Comparison of ENCODE assay signal across 8 cellular contexts in the genomic region with DNA sequence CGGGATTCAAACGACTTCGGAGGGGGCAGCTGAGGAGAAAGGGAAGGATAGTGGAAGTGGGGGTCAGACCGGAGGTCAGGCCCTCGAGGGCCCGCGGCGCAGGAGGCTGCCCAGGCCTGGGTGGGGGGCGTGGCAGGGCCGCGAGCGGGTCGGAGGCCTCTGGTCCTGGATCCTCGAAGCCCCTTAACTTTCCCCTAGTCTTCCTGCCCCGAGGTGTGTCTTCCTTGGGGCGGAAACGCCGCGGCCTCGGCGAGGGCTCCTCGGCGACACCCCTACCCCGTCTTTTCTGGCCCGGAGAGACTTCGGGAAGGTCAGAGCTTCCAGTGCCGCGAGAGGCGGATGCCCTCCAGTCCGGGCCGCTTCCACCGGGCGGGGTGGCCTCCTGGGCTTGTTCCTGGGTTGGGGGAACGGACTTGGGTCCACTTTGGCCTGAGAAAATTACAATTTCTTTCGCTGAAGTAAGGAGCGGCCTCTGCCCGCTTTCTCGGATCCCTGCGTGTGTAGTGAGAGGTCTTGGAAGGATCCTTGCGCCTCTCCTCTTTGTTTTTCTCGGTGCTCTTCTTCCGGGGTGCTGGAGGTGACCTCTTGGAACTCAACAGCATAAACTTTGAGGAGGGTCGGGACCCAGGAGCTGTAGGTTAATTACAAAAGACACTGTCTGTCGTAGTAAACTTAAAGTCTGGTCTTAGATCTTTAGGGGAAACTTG. TPM values are rescaled to one million over a fixed set of nuclear protein-coding genes. Genes with fewer than 3 reads are reported as not detected.
DNase-seq lines count a peak whose midpoint lies in the region; ATAC-seq and TF ChIP-seq lines count a peak whose summit lies in the region.

No MANE protein-coding gene starts in this region.

- H3K9me3 ChIP-seq in CD4-positive, CD25-positive, alpha-beta regulatory T cell (ENCODE audit: control insufficient read depth in 2 of 2, low read length in 2 of 2), result no peaks in the 10 kb centered on the region
- no peaks in the 10 kb centered on the region for H3K9me3 ChIP-seq in effector memory CD4-positive, alpha-beta T cell (ENCODE audit: control insufficient read depth, low read length)
- H3K9me3 ChIP-seq in mesenchymal stem cell (ENCODE audit: control insufficient read depth, low read length) (no peaks in the 10 kb centered on the region), tibial nerve (no peaks in the 10 kb centered on the region)

- H2AFZ ChIP-seq in mesenchymal stem cell (ENCODE audit: low read depth, low read length), result no peak overlapping the region

- peak overlapping the region; percentile 93 for H3K27ac ChIP-seq in CD4-positive, CD25-positive, alpha-beta regulatory T cell (ENCODE audit: insufficient read depth, low read length, poor library complexity, severe bottlenecking)
- peak overlapping the region; percentile 97 for H3K27ac ChIP-seq in effector memory CD4-positive, alpha-beta T cell (ENCODE audit: insufficient read depth, low read length, poor library complexity, severe bottlenecking)
- peak overlapping the region; percentile 91 for H3K27ac ChIP-seq in mesenchymal stem cell (ENCODE audit: low read length, poor library complexity, severe bottlenecking)
- H3K27ac ChIP-seq in tibial nerve, result peak overlapping the region; percentile 95 to 100 (median 99)

- peak overlapping the region; percentile 89 for H4K91ac ChIP-seq in mesenchymal stem cell (ENCODE audit: low read length)

- H3K18ac ChIP-seq in mesenchymal stem cell (ENCODE audit: low read depth in 1 of 2, low read length in 2 of 2), result peak overlapping the region; percentile 92 to 93

- H2BK15ac ChIP-seq in mesenchymal stem cell (ENCODE audit: low read depth, poor library complexity, severe bottlenecking), result peak overlapping the region; percentile 82

- peak overlapping the region; percentile 29 for H2BK120ac ChIP-seq in mesenchymal stem cell (ENCODE audit: low read depth, low read length)

- peak; percentile 1 to 7 for ATAC-seq in CD4-positive, CD25-positive, alpha-beta regulatory T cell (ENCODE audit: low read depth in 2 of 2)
- peak; percentile 11 for ATAC-seq in GM19328 (IDR thresholded peaks at IDR 0.05; ENCODE audit: unreplicated experiment)
- peak; percentile 29 for ATAC-seq in HG03342 (IDR thresholded peaks at IDR 0.05; ENCODE audit: unreplicated experiment)

- H3K27ac Mint-ChIP-seq in CD4-positive, CD25-positive, alpha-beta regulatory T cell, result peak overlapping the region; percentile 94 to 98 (median 97)
- H3K27ac Mint-ChIP-seq in T-helper 1 cell treated with Interleukin-12 subunit alpha and Interleukin-12 subunit beta and Interleukin-4 antibody, amounts not matched to agents 30 μg/mL and 1 μg/mL, for 36 hours, result peak overlapping the region; percentile 97

- WGBS in mesenchymal stem cell, result under 1% methylated on average over 36 of the region's 44 CpGs
- WGBS in tibial nerve, 2 donors, result 0 to 1% methylated on average over 18 to 35 of the region's 44 CpGs

- H2BK5ac ChIP-seq in mesenchymal stem cell (ENCODE audit: low read depth, low read length, poor library complexity, severe bottlenecking), result no peak overlapping the region

- H2BK12ac ChIP-seq in mesenchymal stem cell (ENCODE audit: low read length in 2 of 2), result peak overlapping the region in 1 of 2 experiments; percentile 11

- H3K4me3 ChIP-seq in CD4-positive, CD25-positive, alpha-beta regulatory T cell (ENCODE audit: low read depth, low read length), result peak overlapping the region; percentile 90
- H3K4me3 ChIP-seq in effector memory CD4-positive, alpha-beta T cell (ENCODE audit: insufficient read depth, low read depth, low read length, poor library complexity, severe bottlenecking), result peak overlapping the region; percentile 98
- H3K4me3 ChIP-seq in mesenchymal stem cell (ENCODE audit: insufficient read depth in 1 of 2, low read depth in 1 of 2, low read length in 2 of 2) (peak overlapping the region; percentile 78 to 93), tibial nerve (peak overlapping the region; percentile 77 to 94 (median 92))

- H3K9me3 Mint-ChIP-seq in CD4-positive, CD25-positive, alpha-beta regulatory T cell, result peaks cover 0 to 2% (median 0%) of the 10 kb centered on the region in 7 donors
- H3K9me3 Mint-ChIP-seq in T-helper 1 cell treated with Interleukin-12 subunit alpha and Interleukin-12 subunit beta and Interleukin-4 antibody, amounts not matched to agents 30 μg/mL and 1 μg/mL, for 36 hours, result no peaks in the 10 kb centered on the region

- peak overlapping the region; percentile 17 for H3K4me2 ChIP-seq in mesenchymal stem cell (ENCODE audit: low read length, poor library complexity, severe bottlenecking)

- TF ChIP-seq POLR2A in tibial nerve (IDR thresholded peaks at IDR 0.05), result no peak

- H3K4me1 ChIP-seq in CD4-positive, CD25-positive, alpha-beta regulatory T cell (ENCODE audit: control insufficient read depth, insufficient read depth, low read length, poor library complexity, severe bottlenecking), result peaks cover 44% of the 10 kb centered on the region
- peaks cover 31% of the 10 kb centered on the region for H3K4me1 ChIP-seq in effector memory CD4-positive, alpha-beta T cell (ENCODE audit: control insufficient read depth, insufficient read depth, low read length, poor library complexity, severe bottlenecking)
- H3K4me1 ChIP-seq in mesenchymal stem cell (ENCODE audit: control insufficient read depth, insufficient read depth, low read depth, low read length) (peaks cover 7% of the 10 kb centered on the region), tibial nerve (peaks cover 0 to 49% (median 27%) of the 10 kb centered on the region in 4 donors)

- H3K36me3 ChIP-seq in CD4-positive, CD25-positive, alpha-beta regulatory T cell (ENCODE audit: control insufficient read depth, insufficient read depth, low read length), result no peaks in the 10 kb centered on the region
- H3K36me3 ChIP-seq in effector memory CD4-positive, alpha-beta T cell (ENCODE audit: control insufficient read depth, insufficient read depth, low read length), result no peaks in the 10 kb centered on the region
- H3K36me3 ChIP-seq in mesenchymal stem cell (ENCODE audit: control insufficient read depth in 1 of 2, insufficient read depth in 2 of 2, low read depth in 1 of 2, low read length in 2 of 2), result peaks cover 7 to 10% of the 10 kb centered on the region in 2 experiments
- H3K36me3 ChIP-seq in tibial nerve, result no peaks in the 10 kb centered on the region

- DNase-seq in CD4-positive, CD25-positive, alpha-beta regulatory T cell, result peak in 1 of 3 donors; percentile 39
- DNase-seq in effector memory CD4-positive, alpha-beta T cell, result peak in 1 of 3 donors; percentile 10
- DNase-seq in mesenchymal stem cell (peak; percentile 43), tibial nerve (ENCODE audit: low spot score in 2 of 2) (peak in 1 of 2 donors; percentile 14), NCI-H1048 (lab: John Stamatoyannopoulos, UW) (no peak)

- H3K36me3 Mint-ChIP-seq in CD4-positive, CD25-positive, alpha-beta regulatory T cell, result no peaks in the 10 kb centered on the region
- peaks cover 10% of the 10 kb centered on the region for H3K36me3 Mint-ChIP-seq in T-helper 1 cell treated with Interleukin-12 subunit alpha and Interleukin-12 subunit beta and Interleukin-4 antibody, amounts not matched to agents 30 μg/mL and 1 μg/mL, for 36 hours (ENCODE audit: low read depth)

- H4K8ac ChIP-seq in mesenchymal stem cell (ENCODE audit: low read length), result peak overlapping the region; percentile 85

- H3K4me1 Mint-ChIP-seq in CD4-positive, CD25-positive, alpha-beta regulatory T cell, result peaks cover 17 to 49% (median 26%) of the 10 kb centered on the region in 4 donors
- H3K4me1 Mint-ChIP-seq in T-helper 1 cell treated with Interleukin-12 subunit alpha and Interleukin-12 subunit beta and Interleukin-4 antibody, amounts not matched to agents 30 μg/mL and 1 μg/mL, for 36 hours (ENCODE audit: low read depth), result peaks cover 13% of the 10 kb centered on the region

- peak overlapping the region; percentile 97 for H3K9ac ChIP-seq in mesenchymal stem cell (ENCODE audit: low read length)

- H3K79me1 ChIP-seq in mesenchymal stem cell (replicated peaks; ENCODE audit: low read length, poor library complexity, severe bottlenecking), result peaks cover 2% of the 10 kb centered on the region

- TF ChIP-seq CTCF in tibial nerve (IDR thresholded peaks at IDR 0.05), result no peak

- no peak for TF ChIP-seq EP300 in tibial nerve (IDR thresholded peaks at IDR 0.05)

- H2AK5ac ChIP-seq in mesenchymal stem cell (ENCODE audit: low read length, severe bottlenecking), result peak overlapping the region; percentile 60

- H3K4me3 Mint-ChIP-seq in CD4-positive, CD25-positive, alpha-beta regulatory T cell, result peak overlapping the region; percentile 96 to 99 (median 98)
- peak overlapping the region; percentile 97 for H3K4me3 Mint-ChIP-seq in T-helper 1 cell treated with Interleukin-12 subunit alpha and Interleukin-12 subunit beta and Interleukin-4 antibody, amounts not matched to agents 30 μg/mL and 1 μg/mL, for 36 hours

- H3K23ac ChIP-seq in mesenchymal stem cell (ENCODE audit: low read length in 2 of 2), result peak overlapping the region in 1 of 2 experiments; percentile 51

- H3K27me3 ChIP-seq in CD4-positive, CD25-positive, alpha-beta regulatory T cell (ENCODE audit: control insufficient read depth, insufficient read depth, low read length), result no peaks in the 10 kb centered on the region
- no peaks in the 10 kb centered on the region for H3K27me3 ChIP-seq in effector memory CD4-positive, alpha-beta T cell (replicated peaks; ENCODE audit: control insufficient read depth, insufficient read depth, low read length, poor library complexity, severe bottlenecking)
- H3K27me3 ChIP-seq in mesenchymal stem cell (ENCODE audit: control insufficient read depth in 1 of 2, insufficient read depth in 1 of 2, low read length in 2 of 2) (no peaks in the 10 kb centered on the region), tibial nerve (no peaks in the 10 kb centered on the region)

- peaks cover 4% of the 10 kb centered on the region for H3K27me3 Mint-ChIP-seq in CD4-positive, CD25-positive, alpha-beta regulatory T cell
- H3K27me3 Mint-ChIP-seq in T-helper 1 cell treated with Interleukin-12 subunit alpha and Interleukin-12 subunit beta and Interleukin-4 antibody, amounts not matched to agents 30 μg/mL and 1 μg/mL, for 36 hours (ENCODE audit: low read depth), result no peaks in the 10 kb centered on the region

- H3K4ac ChIP-seq in mesenchymal stem cell (ENCODE audit: low read depth in 1 of 2, low read length in 2 of 2), result peak overlapping the region; percentile 27 to 53

- H3K14ac ChIP-seq in mesenchymal stem cell (ENCODE audit: low read length in 2 of 2), result peak overlapping the region in 1 of 2 experiments; percentile 66

RNA-seq across cellular contexts. Expression of gene IST1, which starts 0.5 kb away (rescaled TPM):
- 346 TPM for total RNA-seq in CD4-positive, CD25-positive, alpha-beta regulatory T cell
- 100 to 1,000 TPM; 151 to 252 (median 190) TPM for polyA plus RNA-seq in CD4-positive, CD25-positive, alpha-beta regulatory T cell
- polyA plus RNA-seq in mesenchymal stem cell (2013, experiment 1 of 2), result 77.7 TPM
- 76.1 TPM for polyA plus RNA-seq in mesenchymal stem cell (2013, experiment 2 of 2)
- 100 to 1,000 TPM; 169 to 244 (median 204) TPM for total RNA-seq in tibial nerve

RNA-seq across cellular contexts. Expression of gene ZNF821, which starts 11.8 kb away (rescaled TPM):
- total RNA-seq in CD4-positive, CD25-positive, alpha-beta regulatory T cell, result 21.6 TPM
- polyA plus RNA-seq in CD4-positive, CD25-positive, alpha-beta regulatory T cell, result 10 to 100 TPM; 13.3 to 15.5 (median 15.2) TPM
- polyA plus RNA-seq in mesenchymal stem cell (2013, experiment 1 of 2), result 4.8 TPM
- 4.9 TPM for polyA plus RNA-seq in mesenchymal stem cell (2013, experiment 2 of 2)
- total RNA-seq in tibial nerve, result 10 to 100 TPM in 1 of 4 donors, 1 to 10 TPM in 3; 3.5 to 18.9 (median 4.3) TPM

RNA-seq across cellular contexts. Expression of gene ATXN1L, which starts 50.1 kb away (rescaled TPM):
- total RNA-seq in CD4-positive, CD25-positive, alpha-beta regulatory T cell, result 46.8 TPM
- polyA plus RNA-seq in CD4-positive, CD25-positive, alpha-beta regulatory T cell, result 10 to 100 TPM in 2 of 4 donors, 1 to 10 TPM in 2; 7.7 to 14.0 (median 10.3) TPM
- 10.0 TPM for polyA plus RNA-seq in mesenchymal stem cell (2013, experiment 1 of 2)
- polyA plus RNA-seq in mesenchymal stem cell (2013, experiment 2 of 2), result 11.1 TPM
- 10 to 100 TPM; 24.9 to 35.1 (median 30.0) TPM for total RNA-seq in tibial nerve
